In the genomic region with DNA sequence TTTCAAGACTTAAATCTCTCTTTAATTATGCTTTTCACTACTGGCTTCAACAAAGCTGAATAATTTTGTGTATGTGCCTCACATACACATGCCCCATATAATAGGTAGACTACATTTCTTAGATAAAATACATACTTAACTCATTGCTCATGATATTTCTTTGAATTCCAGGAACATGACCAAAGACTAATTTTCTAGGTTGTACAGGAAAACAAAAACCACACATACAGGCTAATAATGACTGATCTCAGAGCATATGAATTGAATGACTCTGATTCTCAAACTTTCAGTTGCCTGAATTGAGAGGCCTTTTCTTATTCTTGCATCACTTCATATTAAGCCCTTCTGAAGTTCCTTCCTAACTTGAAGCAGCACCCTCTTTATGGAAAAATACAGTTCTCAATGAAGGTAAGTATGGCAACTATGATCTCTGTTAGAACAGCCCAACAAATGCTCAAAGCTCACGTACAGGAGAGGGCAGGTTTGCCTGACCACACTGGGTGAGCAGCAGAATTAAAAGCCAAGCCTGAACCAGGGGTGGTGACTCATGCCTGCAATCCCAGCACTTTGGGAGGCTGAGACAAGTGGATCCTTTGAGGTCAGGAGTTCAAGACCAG, we compare ENCODE assay signal across 13 cellular contexts. TPM values are rescaled to one million over a fixed set of nuclear protein-coding genes. Genes with fewer than 3 reads are reported as not detected.
A peak's percentile ranks its signal among the peaks of the same experiment; 100 is the strongest.
DNase-seq lines count a peak whose midpoint lies in the region; ATAC-seq and TF ChIP-seq lines count a peak whose summit lies in the region.
"Had no signal": no experiment of that assay in that cellular context is flagged by ENCODE, and none has a peak within 500 bp of the region (broad histone marks: within the 10 kb centered on the region; RNA-seq: fewer than 3 reads in every experiment).

No MANE protein-coding gene starts in this region.

- DNase-seq in activated CD4-positive, CD25-positive, alpha-beta regulatory T cell (lab: John Stamatoyannopoulos, UW), result no peak
- DNase-seq in RPMI7951 (ENCODE audit: low read depth), result peak; percentile 76
- peak; percentile 94 for DNase-seq in dedifferentiated amniotic fluid mesenchymal stem cell (ENCODE audit: extremely low spot score)
- no peak for DNase-seq in progenitor cell of endocrine pancreas (ENCODE audit: low spot score, unreplicated experiment)
- no peak for DNase-seq in tibial artery
- DNase-seq: central memory CD4-positive, alpha-beta T cell; H7; NCI-H69; occipital lobe had no signal

- H3K4me1 ChIP-seq in tibial artery, result peaks cover 0 to 12% (median 5%) of the 10 kb centered on the region in 4 donors

- peak overlapping the region; percentile 45 for H3K27ac Mint-ChIP-seq in progenitor cell of endocrine pancreas

- no peaks in the 10 kb centered on the region for H3K27me3 ChIP-seq in tibial artery

- peaks cover 3% of the 10 kb centered on the region for H3K36me3 Mint-ChIP-seq in progenitor cell of endocrine pancreas (ENCODE audit: insufficient read depth)

- ATAC-seq in activated CD4-positive, CD25-positive, alpha-beta regulatory T cell treated with anti-CD3 and anti-CD28 coated beads, Interleukin-2, amount 50 U/mL, for 24 hours, result peak; percentile 46 to 84
- ATAC-seq in GM21529 (IDR thresholded peaks at IDR 0.05; ENCODE audit: unreplicated experiment) (no peak), GM21723 (IDR thresholded peaks at IDR 0.05; ENCODE audit: unreplicated experiment) (no peak)

- TF ChIP-seq CTCF in progenitor cell of endocrine pancreas (IDR thresholded peaks at IDR 0.05; ENCODE audit: unreplicated experiment) (no peak), tibial artery (IDR thresholded peaks at IDR 0.05) (no peak)

- peaks cover 13% of the 10 kb centered on the region for H3K9me3 Mint-ChIP-seq in progenitor cell of endocrine pancreas (ENCODE audit: low read depth)

- no peak overlapping the region for H3K4me3 ChIP-seq in tibial artery

- intact Hi-C loops in tibial artery (cut with DNase I; ENCODE audit: low total_unique reads), result no loop called here

- H3K4me3 Mint-ChIP-seq in progenitor cell of endocrine pancreas (ENCODE audit: low read depth), result no peak overlapping the region

- H3K27ac ChIP-seq in tibial artery, result no peak overlapping the region
- H3K27ac ChIP-seq: 22Rv1 had no signal

- peaks cover 0 to 4% (median 0%) of the 10 kb centered on the region in 3 donors for H3K9me3 ChIP-seq in tibial artery

- H3K27me3 Mint-ChIP-seq in progenitor cell of endocrine pancreas, result no peaks in the 10 kb centered on the region

- H3K36me3 ChIP-seq in tibial artery, result no peaks in the 10 kb centered on the region

- no peaks in the 10 kb centered on the region for H3K4me1 Mint-ChIP-seq in progenitor cell of endocrine pancreas (ENCODE audit: low read depth)

RNA-seq across cellular contexts. Expression of a gene that starts 22.6 kb away (rescaled TPM):
- total RNA-seq in RPMI7951 (2014; rRNA removed; shearing (Covaris generic)), result 74.6 and 79.7 TPM in 2 replicates
- 29.1 and 30.8 TPM in 2 replicates for total RNA-seq in progenitor cell of endocrine pancreas

RNA-seq across cellular contexts. Expression of a gene that starts 41.3 kb away (rescaled TPM):
- 60.0 and 61.0 TPM in 2 replicates for total RNA-seq in RPMI7951 (2014; rRNA removed; shearing (Covaris generic))
- total RNA-seq in progenitor cell of endocrine pancreas, result 21.5 and 22.9 TPM in 2 replicates

Comparison
In these comparisons a context has a peak if more than half of its experiments do, and no peak if none do; other contexts are left out.
1. ATAC-seq: peak in activated CD4-positive, CD25-positive, alpha-beta regulatory T cell treated with anti-CD3 and anti-CD28 coated beads, Interleukin-2, amount 50 U/mL, for 24 hours (2 of 2); none in GM21529 (single experiment) and GM21723 (single experiment).
2. DNase-seq: peak in RPMI7951 (single experiment) and dedifferentiated amniotic fluid mesenchymal stem cell (single experiment); none in activated CD4-positive, CD25-positive, alpha-beta regulatory T cell (0 of 4), progenitor cell of endocrine pancreas (single experiment) and tibial artery (0 of 2).